21 cellular contexts compared by ENCODE assay signal in the genomic region with DNA sequence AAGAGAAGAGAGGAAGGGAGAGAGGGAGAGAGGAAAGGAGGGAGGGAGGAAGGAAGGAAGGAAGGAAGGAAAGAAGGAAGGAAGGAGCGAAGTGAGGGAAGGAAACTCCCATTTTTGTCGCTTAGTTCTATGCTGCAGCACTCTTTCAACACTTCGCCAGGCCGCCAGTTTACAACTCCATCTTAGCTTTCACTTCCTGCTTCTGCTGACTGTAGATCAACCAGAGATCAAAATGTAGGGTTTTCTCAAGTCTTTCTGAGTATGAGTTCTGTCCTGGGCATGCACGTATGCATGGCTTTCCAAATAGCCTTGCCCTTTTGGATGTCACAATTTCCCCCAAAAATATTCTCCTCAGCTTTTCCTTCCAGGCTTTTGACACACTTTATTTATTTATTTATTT.
"Had no signal": no experiment of that assay in that cellular context is flagged by ENCODE, and none has a peak within 500 bp of the region (broad histone marks: within the 10 kb centered on the region; RNA-seq: fewer than 3 reads in every experiment).

No MANE protein-coding gene starts in this region.

- H3K4me3 ChIP-seq: neural progenitor cell, tibial artery, uterus had no signal

- ATAC-seq: activated CD8-positive, alpha-beta T cell treated with anti-CD3 and anti-CD28 coated beads for 36 hours; activated naive CD8-positive, alpha-beta T cell treated with anti-CD3 and anti-CD28 coated beads, Interleukin-2, amount 50 U/mL, for 24 hours; activated T-cell treated with anti-CD3 and anti-CD28 coated beads, Interleukin-2, amount 50 U/mL, for 4 hours; left cardiac atrium; naive thymus-derived CD4-positive, alpha-beta T cell had no signal

- H3K27ac ChIP-seq: neural progenitor cell, tibial artery, uterus had no signal

- H3K27ac Mint-ChIP-seq: activated CD4-positive, alpha-beta T cell treated with anti-CD3 and anti-CD28 coated beads, Interleukin-2, amount 10 ng/mL, durations not matched to agents 24 days and 14 days; activated CD8-positive, alpha-beta T cell treated with anti-CD3 and anti-CD28 coated beads for 36 hours; activated naive CD4-positive, alpha-beta T cell treated with anti-CD3 and anti-CD28 coated beads, Interleukin-2, amount 10 ng/mL, durations not matched to agents 7 days and 5 days; activated naive CD8-positive, alpha-beta T cell treated with anti-CD3 and anti-CD28 coated beads, Interleukin-2, amount 50 U/mL, for 24 hours; brain; naive thymus-derived CD4-positive, alpha-beta T cell; neural progenitor cell; progenitor cell of endocrine pancreas had no signal

- H3K4me3 Mint-ChIP-seq: activated CD4-positive, alpha-beta T cell treated with anti-CD3 and anti-CD28 coated beads, Interleukin-2, amount 10 ng/mL, durations not matched to agents 24 days and 14 days; activated CD8-positive, alpha-beta T cell treated with anti-CD3 and anti-CD28 coated beads for 36 hours; activated naive CD4-positive, alpha-beta T cell treated with anti-CD3 and anti-CD28 coated beads, Interleukin-2, amount 10 ng/mL, durations not matched to agents 7 days and 5 days; activated naive CD8-positive, alpha-beta T cell treated with anti-CD3 and anti-CD28 coated beads, Interleukin-2, amount 50 U/mL, for 24 hours; activated T-cell treated with anti-CD3 and anti-CD28 coated beads, Interleukin-2, amount 50 U/mL, for 4 hours; brain; naive thymus-derived CD4-positive, alpha-beta T cell; neural progenitor cell had no signal

- H3K9me3 Mint-ChIP-seq: activated CD4-positive, alpha-beta T cell treated with anti-CD3 and anti-CD28 coated beads, Interleukin-2, amount 10 ng/mL, durations not matched to agents 24 days and 14 days; brain; neural progenitor cell had no signal

- H3K36me3 ChIP-seq: neural progenitor cell, tibial artery, uterus had no signal

- H3K36me3 Mint-ChIP-seq: activated naive CD4-positive, alpha-beta T cell treated with anti-CD3 and anti-CD28 coated beads, Interleukin-2, amount 10 ng/mL, durations not matched to agents 7 days and 5 days; brain; naive thymus-derived CD4-positive, alpha-beta T cell; neural progenitor cell had no signal

- H3K9ac ChIP-seq: neural progenitor cell had no signal

- H3K4me1 Mint-ChIP-seq: activated CD4-positive, alpha-beta T cell treated with anti-CD3 and anti-CD28 coated beads, Interleukin-2, amount 10 ng/mL, durations not matched to agents 24 days and 14 days; activated naive CD4-positive, alpha-beta T cell treated with anti-CD3 and anti-CD28 coated beads, Interleukin-2, amount 10 ng/mL, durations not matched to agents 7 days and 5 days; activated naive CD8-positive, alpha-beta T cell treated with anti-CD3 and anti-CD28 coated beads, Interleukin-2, amount 50 U/mL, for 24 hours; brain; naive thymus-derived CD4-positive, alpha-beta T cell; neural progenitor cell had no signal

- H3K27me3 ChIP-seq: neural progenitor cell, tibial artery, uterus had no signal

- DNase-seq: activated CD4-positive, alpha-beta T cell treated with anti-CD3 and anti-CD28 coated beads, Interleukin-2, amount 10 ng/mL, durations not matched to agents 24 days and 14 days; activated CD8-positive, alpha-beta T cell treated with anti-CD3 and anti-CD28 coated beads for 36 hours; activated effector memory CD4-positive, alpha-beta T cell treated with Interleukin-2 at 50 U/mL for 16 hours; activated naive CD4-positive, alpha-beta T cell treated with anti-CD3 and anti-CD28 coated beads, Interleukin-2, amount 10 ng/mL, durations not matched to agents 7 days and 5 days; activated naive CD8-positive, alpha-beta T cell treated with anti-CD3 and anti-CD28 coated beads, Interleukin-2, amount 50 U/mL, for 24 hours; activated T-cell treated with anti-CD3 and anti-CD28 coated beads, Interleukin-2, amount 50 U/mL, for 4 hours; anterior cingulate cortex; central memory CD4-positive, alpha-beta T cell; foreskin melanocyte; glutamatergic neuron; hippocampal formation; left cardiac atrium; mesenchymal stem cell; naive thymus-derived CD4-positive, alpha-beta T cell; stimulated activated CD4-positive, alpha-beta T cell treated with anti-CD3 and anti-CD28 coated beads, Interleukin-2, amount 100 ng/mL, for 24 hours; stimulated activated naive CD4-positive, alpha-beta T cell treated with Interleukin-2 at 50 U/mL for 16 hours; tibial artery; uterus had no signal

- H3K27me3 Mint-ChIP-seq: activated CD4-positive, alpha-beta T cell treated with anti-CD3 and anti-CD28 coated beads, Interleukin-2, amount 10 ng/mL, durations not matched to agents 24 days and 14 days; activated CD8-positive, alpha-beta T cell treated with anti-CD3 and anti-CD28 coated beads for 36 hours; activated naive CD4-positive, alpha-beta T cell treated with anti-CD3 and anti-CD28 coated beads, Interleukin-2, amount 10 ng/mL, durations not matched to agents 7 days and 5 days; activated naive CD8-positive, alpha-beta T cell treated with anti-CD3 and anti-CD28 coated beads, Interleukin-2, amount 50 U/mL, for 24 hours; brain; naive thymus-derived CD4-positive, alpha-beta T cell; progenitor cell of endocrine pancreas had no signal

- H3K4me1 ChIP-seq: neural progenitor cell, tibial artery, uterus had no signal

- H3K9me3 ChIP-seq: tibial artery, uterus had no signal
